8 cellular contexts compared by ENCODE assay signal in the genomic region with DNA sequence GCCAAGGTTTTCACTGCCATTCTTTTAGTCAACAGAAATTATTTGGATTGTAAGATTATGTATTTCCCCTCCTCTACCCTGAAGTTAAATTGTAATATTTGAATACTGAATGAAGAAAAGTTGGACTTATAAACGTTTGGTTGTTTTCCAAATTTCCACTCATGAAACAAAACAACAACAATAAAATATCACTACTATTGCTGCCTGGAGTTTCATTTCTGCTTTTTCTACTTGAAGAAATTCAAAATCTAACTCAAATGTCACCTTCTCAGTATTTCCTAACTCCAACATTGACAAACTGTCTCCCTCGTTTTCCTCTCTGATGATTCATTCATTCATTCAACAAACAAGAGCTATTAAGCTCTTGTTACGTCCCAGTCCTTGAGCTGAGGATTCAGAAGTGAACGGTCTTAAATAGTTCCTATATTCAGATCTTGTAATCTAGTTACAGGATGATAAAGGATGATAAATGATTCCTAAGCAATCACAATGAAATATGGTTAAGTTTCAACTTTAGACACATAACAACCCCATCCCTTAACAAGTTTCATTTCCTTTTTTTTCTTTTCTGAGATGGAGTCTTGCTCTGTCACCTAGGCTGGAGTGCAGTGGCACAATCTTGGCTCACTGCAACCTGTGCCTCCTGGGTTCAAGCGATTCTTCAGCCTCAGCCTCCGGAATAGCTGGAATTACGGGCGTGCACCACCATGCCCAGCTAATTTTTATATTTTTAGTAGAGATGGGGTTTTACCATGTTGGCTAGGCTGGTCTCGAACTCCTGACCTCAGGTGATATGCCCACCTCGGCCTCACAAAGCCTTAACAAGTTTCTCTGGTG. TPM values are rescaled to one million over a fixed set of nuclear protein-coding genes. Genes with fewer than 3 reads are reported as not detected.
DNase-seq lines count a peak whose midpoint lies in the region; ATAC-seq and TF ChIP-seq lines count a peak whose summit lies in the region.

No MANE protein-coding gene starts in this region.

- H3K9me3 Mint-ChIP-seq in neural crest cell, result no peaks in the 10 kb centered on the region

- peak; percentile 32 for ATAC-seq in HG02943 (IDR thresholded peaks at IDR 0.05; ENCODE audit: low read depth, unreplicated experiment)

- no peaks in the 10 kb centered on the region for H3K27me3 Mint-ChIP-seq in neural crest cell (ENCODE audit: low read depth)

- no peak overlapping the region for H3K27ac Mint-ChIP-seq in neural crest cell (ENCODE audit: unreplicated experiment)

- peaks cover 28% of the 10 kb centered on the region for H3K4me1 Mint-ChIP-seq in neural crest cell

- peak overlapping the region; percentile 78 for H3K4me3 ChIP-seq in WI38 (ENCODE audit: low read depth, low read length)

- H3K4me3 Mint-ChIP-seq in neural crest cell, result peak overlapping the region; percentile 33

- DNase-seq in SKM-1 treated with dmso at 0.1 percent for 144 hours (lab: John Stamatoyannopoulos, UW; ENCODE audit: unreplicated experiment), result peak; percentile 69
- no peak for DNase-seq in SKM-1 (lab: John Stamatoyannopoulos, UW; ENCODE audit: unreplicated experiment)
- DNase-seq in neural crest cell (ENCODE audit: low read depth, low spot score), result no peak
- no peak for DNase-seq in HUDEP-2 (lab: John Stamatoyannopoulos, UW; ENCODE audit: unreplicated experiment in 76 of 76)
- no peak for DNase-seq in NCI-H2227 (lab: John Stamatoyannopoulos, UW; ENCODE audit: unreplicated experiment)
- no peak for DNase-seq in NCI-H748 (lab: John Stamatoyannopoulos, UW; ENCODE audit: unreplicated experiment)

- TF ChIP-seq CTCF in WI38 (IDR thresholded peaks at IDR 0.05; ENCODE audit: low read depth, low read length) (no peak), neural crest cell (conservative IDR thresholded peaks at IDR 0.05) (no peak)

- H3K36me3 Mint-ChIP-seq in neural crest cell (ENCODE audit: low read depth), result peaks cover 10% of the 10 kb centered on the region

RNA-seq across cellular contexts. Expression of gene SLC9B2, which starts 1.7 kb away (rescaled TPM):
- total RNA-seq in neural crest cell, result 21.6 and 24.9 TPM in 2 replicates

RNA-seq across cellular contexts. Expression of gene BDH2, which starts 24.8 kb away (rescaled TPM):
- total RNA-seq in neural crest cell, result 70.7 and 72.3 TPM in 2 replicates

RNA-seq across cellular contexts. Expression of gene SLC9B1, which starts 55.3 kb away (rescaled TPM):
- total RNA-seq in neural crest cell, result 1.7 and 2.0 TPM in 2 replicates
